ENCODE assay signal across 1 cellular context in the genomic region with DNA sequence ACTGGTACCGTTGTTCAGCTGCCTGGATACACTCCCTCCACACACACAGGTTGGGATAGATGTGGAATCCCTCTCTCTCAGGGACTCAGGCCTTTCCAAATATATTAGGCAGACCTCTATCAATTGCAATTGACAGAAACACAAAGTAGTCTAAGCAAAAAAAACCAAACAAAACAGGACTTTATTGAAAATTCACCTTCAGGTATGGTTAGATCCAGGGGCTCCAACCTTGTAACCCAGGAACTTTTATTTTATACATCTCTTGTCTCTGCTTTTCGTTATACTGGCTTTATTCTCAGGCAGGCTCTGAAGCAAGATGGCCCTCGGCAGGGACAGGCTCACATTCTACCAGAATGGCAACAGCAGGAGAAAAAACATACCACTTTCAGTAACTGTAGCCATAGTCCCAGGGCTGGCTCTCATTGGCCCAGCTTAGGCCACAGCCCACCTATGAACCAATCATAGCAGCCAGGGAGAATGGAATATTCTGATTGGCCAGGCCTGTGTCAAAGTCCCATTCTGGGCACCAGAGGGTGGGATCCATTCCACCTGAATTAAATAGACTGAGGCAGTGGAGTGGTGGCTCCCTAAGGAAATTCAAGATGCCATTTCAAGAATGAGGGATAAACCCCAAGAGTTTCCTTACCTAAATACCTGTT.
TF ChIP-seq lines count a peak whose summit lies in the region.

No MANE protein-coding gene starts in this region.

TF ChIP-seq in endothelial cell of umbilical vein, 7 proteins besides CTCF, POLR2A, EP300 and RAD21:
- peak; percentile 5 for TF ChIP-seq POLR2AphosphoS5 (IDR thresholded peaks at IDR 0.05; ENCODE audit: insufficient read depth, low read depth, low read length)
- no peak for TF ChIP-seq EZH2 (IDR thresholded peaks at IDR 0.05; ENCODE audit: borderline replicate concordance, low read depth, low read length, severe bottlenecking)
